In the genomic region with DNA sequence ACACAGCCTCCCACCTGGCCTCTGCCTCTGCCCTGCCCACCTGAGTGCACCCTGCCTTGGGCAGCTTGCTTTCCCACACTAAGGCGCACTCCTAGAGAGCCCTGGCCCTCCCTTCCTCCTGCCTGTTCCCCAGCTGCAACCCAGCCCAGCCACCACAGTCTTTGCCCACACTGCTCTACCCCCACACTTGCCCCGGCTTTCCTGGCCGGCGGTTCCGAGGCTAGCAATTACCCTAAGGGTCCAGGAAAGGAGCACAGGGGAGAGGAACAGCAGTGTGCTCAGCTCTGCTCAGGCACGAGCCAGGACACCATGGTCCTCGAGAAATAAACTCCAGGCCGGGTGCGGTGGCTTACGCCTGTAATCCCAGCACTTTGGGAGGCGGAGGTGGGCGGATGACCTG, we compare ENCODE assay signal across 15 cellular contexts.
A peak's percentile ranks its signal among the peaks of the same experiment; 100 is the strongest.
DNase-seq lines count a peak whose midpoint lies in the region; ATAC-seq and TF ChIP-seq lines count a peak whose summit lies in the region.
"Had no signal": no experiment of that assay in that cellular context is flagged by ENCODE, and none has a peak within 500 bp of the region (broad histone marks: within the 10 kb centered on the region; RNA-seq: fewer than 3 reads in every experiment).

No MANE protein-coding gene starts in this region.

- H3K4me2 ChIP-seq in GM23338 = no peak overlapping the region

- no peaks in the 10 kb centered on the region for H3F3A ChIP-seq in GM23338 (replicated peaks; ENCODE audit: low read depth)

- CTCF ChIA-PET in naive thymus-derived CD4-positive, alpha-beta T cell (lab: Charles Lee) = no interaction called here

- POLR2A ChIA-PET in naive thymus-derived CD4-positive, alpha-beta T cell (lab: Charles Lee) = no interaction called here

- H3K4me1 ChIP-seq in GM23338 (ENCODE audit: insufficient read depth) (no peaks in the 10 kb centered on the region), upper lobe of right lung (no peaks in the 10 kb centered on the region)
- no peaks in the 10 kb centered on the region for H3K4me1 ChIP-seq in naive thymus-derived CD4-positive, alpha-beta T cell (ENCODE audit: control insufficient read depth in 2 of 2, insufficient read depth in 2 of 2, low read length in 2 of 2)

- no peaks in the 10 kb centered on the region for H3K9me2 ChIP-seq in GM23338 (ENCODE audit: insufficient read depth)

- no peak for TF ChIP-seq CTCF in GM23338 (conservative IDR thresholded peaks at IDR 0.05; ENCODE audit: low read depth in 2 of 2)
- no peak for TF ChIP-seq CTCF in upper lobe of right lung (IDR thresholded peaks at IDR 0.05)

- no peaks in the 10 kb centered on the region for H3K9me3 ChIP-seq in naive thymus-derived CD4-positive, alpha-beta T cell (ENCODE audit: control insufficient read depth in 2 of 3, low read length in 3 of 3)
- H3K9me3 ChIP-seq in upper lobe of right lung = no peaks in the 10 kb centered on the region

- H3K9me3 Mint-ChIP-seq in GM23338 = no peaks in the 10 kb centered on the region; the same call in 2 of the 3 replicates
- H3K9me3 Mint-ChIP-seq in naive thymus-derived CD4-positive, alpha-beta T cell = peaks cover 0 to 3% (median 0%) of the 10 kb centered on the region in 11 donors
- H3K9me3 Mint-ChIP-seq: CD4-positive, alpha-beta T cell had no signal

- intact Hi-C loops in naive thymus-derived CD4-positive, alpha-beta T cell (cut with micrococcal nuclease) = no loop called here
- intact Hi-C loops in posterior vena cava (cut with DNase I) = no loop called here
- intact Hi-C loops in upper lobe of right lung (cut with DNase I) = no loop called here

- H3K4me1 Mint-ChIP-seq in GM23338 = peaks cover 5% of the 10 kb centered on the region; the same call in 1 of the 3 replicates
- H3K4me1 Mint-ChIP-seq in naive thymus-derived CD4-positive, alpha-beta T cell = peaks cover 0 to 2% (median 0%) of the 10 kb centered on the region in 7 donors
- H3K4me1 Mint-ChIP-seq: IgD-negative memory B cell had no signal

- no peaks in the 10 kb centered on the region; the same call in 1 of the 3 replicates for H3K36me3 Mint-ChIP-seq in GM23338 (ENCODE audit: low read depth)
- H3K36me3 Mint-ChIP-seq in naive thymus-derived CD4-positive, alpha-beta T cell = no peaks in the 10 kb centered on the region
- H3K36me3 Mint-ChIP-seq: IgD-negative memory B cell had no signal

- H3K4me3 Mint-ChIP-seq in GM23338 = no peak overlapping the region
- no peak overlapping the region for H3K4me3 Mint-ChIP-seq in naive thymus-derived CD4-positive, alpha-beta T cell
- H3K4me3 Mint-ChIP-seq: CD4-positive, alpha-beta T cell; H9; IgD-negative memory B cell had no signal

- DNase-seq in GM23338 (ENCODE audit: low spot score) (no peak), posterior vena cava (ENCODE audit: low spot score) (peak; percentile 58), upper lobe of right lung (no peak), middle frontal gyrus (ENCODE audit: extremely low spot score, low spot score) (no peak), LoVo (ENCODE audit: low spot score) (no peak), NCI-H1694 (lab: John Stamatoyannopoulos, UW) (no peak)
- DNase-seq in naive thymus-derived CD4-positive, alpha-beta T cell = no peak
- DNase-seq: 8988T; Calu3; CD4-positive, alpha-beta T cell; DMS 273 treated with DMSO at 0.1 percent for 48 hours; GOT3; H9 had no signal

- H3K4me3 ChIP-seq in GM23338 (no peak overlapping the region), upper lobe of right lung (no peak overlapping the region)
- no peak overlapping the region for H3K4me3 ChIP-seq in naive thymus-derived CD4-positive, alpha-beta T cell (ENCODE audit: low read length)
- H3K4me3 ChIP-seq: BLaER1 treated with 17β-estradiol and CSF1 and Interleukin-3, amounts not matched to agents 10 nM and 100 nM had no signal

- H3K27ac ChIP-seq in GM23338 (ENCODE audit: low read depth) = no peak overlapping the region
- H3K27ac ChIP-seq in naive thymus-derived CD4-positive, alpha-beta T cell (ENCODE audit: low read depth, low read length) = no peak overlapping the region
- H3K27ac ChIP-seq in upper lobe of right lung = no peak overlapping the region
- H3K27ac ChIP-seq: BLaER1 treated with 17β-estradiol and CSF1 and Interleukin-3, amounts not matched to agents 10 nM and 100 nM had no signal

- H3K79me2 ChIP-seq in GM23338 (replicated peaks; ENCODE audit: insufficient read depth) = no peaks in the 10 kb centered on the region

- ATAC-seq in GM23338 = peak; percentile 41; the same call in 2 of the 3 replicates
- peak; percentile 12 for ATAC-seq in naive thymus-derived CD4-positive, alpha-beta T cell
- ATAC-seq in upper lobe of right lung = peak; percentile 5

- H3K36me3 ChIP-seq in GM23338 (ENCODE audit: insufficient read depth) = no peaks in the 10 kb centered on the region
- no peaks in the 10 kb centered on the region for H3K36me3 ChIP-seq in naive thymus-derived CD4-positive, alpha-beta T cell (ENCODE audit: control insufficient read depth in 2 of 3, insufficient read depth in 3 of 3, low read length in 3 of 3)
- no peaks in the 10 kb centered on the region for H3K36me3 ChIP-seq in upper lobe of right lung
- H3K36me3 ChIP-seq: BLaER1 treated with 17β-estradiol and CSF1 and Interleukin-3, amounts not matched to agents 10 nM and 100 nM had no signal

- H3K27me3 ChIP-seq in GM23338 (ENCODE audit: insufficient read depth) (no peaks in the 10 kb centered on the region), upper lobe of right lung (no peaks in the 10 kb centered on the region)
- no peaks in the 10 kb centered on the region for H3K27me3 ChIP-seq in naive thymus-derived CD4-positive, alpha-beta T cell (ENCODE audit: control insufficient read depth in 2 of 2, insufficient read depth in 2 of 2, low read length in 2 of 2)
- H3K27me3 ChIP-seq: BLaER1 treated with 17β-estradiol and CSF1 and Interleukin-3, amounts not matched to agents 10 nM and 100 nM had no signal

- no peak overlapping the region for H2AFZ ChIP-seq in GM23338

- no peaks in the 10 kb centered on the region for H4K20me1 ChIP-seq in GM23338 (replicated peaks; ENCODE audit: insufficient read depth)
- H4K20me1 ChIP-seq: BLaER1 treated with 17β-estradiol and CSF1 and Interleukin-3, amounts not matched to agents 10 nM and 100 nM had no signal

- peaks cover 8% of the 10 kb centered on the region for H3K27me3 Mint-ChIP-seq in GM23338 (ENCODE audit: insufficient read depth, low read depth, poor library complexity)
- H3K27me3 Mint-ChIP-seq in naive thymus-derived CD4-positive, alpha-beta T cell = peaks cover 0 to 17% (median 5%) of the 10 kb centered on the region in 5 donors

- H3K27ac Mint-ChIP-seq in GM23338 = no peak overlapping the region
- no peak overlapping the region for H3K27ac Mint-ChIP-seq in naive thymus-derived CD4-positive, alpha-beta T cell
- H3K27ac Mint-ChIP-seq: CD4-positive, alpha-beta T cell; IgD-negative memory B cell had no signal

TF ChIP-seq in GM23338, 12 proteins besides CTCF, POLR2A, EP300 and RAD21:
- TF ChIP-seq NANOG (IDR thresholded peaks at IDR 0.05; ENCODE audit: borderline replicate concordance) (no peak), ZNF331 (CRISPR knock-in tag; IDR thresholded peaks at IDR 0.05; ENCODE audit: low read depth) (no peak)
TF ChIP-seq in GM23338: peak in this region for 0.
